Comparison of ENCODE assay signal across 21 cellular contexts in genomic region chrX:113059714-113060113, GRCh38.
DNase-seq lines count a peak whose midpoint lies in the region; ATAC-seq and TF ChIP-seq lines count a peak whose summit lies in the region.
"Had no signal": no experiment of that assay in that cellular context is flagged by ENCODE, and none has a peak within 500 bp of the region (broad histone marks: within the 10 kb centered on the region; RNA-seq: fewer than 3 reads in every experiment).

No MANE protein-coding gene starts in this region.

- H3K4me1 ChIP-seq in IMR-90 (ENCODE audit: control insufficient read depth, insufficient read depth, low read length) (no peaks in the 10 kb centered on the region), hepatocyte (ENCODE audit: insufficient read depth) (no peaks in the 10 kb centered on the region)
- H3K4me1 ChIP-seq: heart right ventricle, spleen had no signal

- TF ChIP-seq CTCF in IMR-90 (conservative IDR thresholded peaks at IDR 0.05; ENCODE audit: low read depth, low read length) (no peak), astrocyte of the cerebellum (IDR thresholded peaks at IDR 0.05; ENCODE audit: low read depth, low read length, missing control alignments) (no peak), hepatocyte (IDR thresholded peaks at IDR 0.05; ENCODE audit: poor library complexity) (no peak)

- no peak overlapping the region for H2AFZ ChIP-seq in IMR-90 (replicated peaks; ENCODE audit: low read length, poor library complexity)
- no peak overlapping the region for H2AFZ ChIP-seq in hepatocyte

- no peaks in the 10 kb centered on the region for H3K9me2 ChIP-seq in hepatocyte (replicated peaks; ENCODE audit: insufficient read depth)

- no peak overlapping the region for H3K56ac ChIP-seq in IMR-90 (ENCODE audit: extremely low read depth, insufficient read depth, low read length)

- CTCF ChIA-PET in IMR-90 (lab: Yijun Ruan, JAX): interaction anchor here (0.6 kb wide), 1 partner anchor 320 kb away, joined by 3 read pairs; no protein-coding TSS in a partner anchor

- no peak overlapping the region for H3K23ac ChIP-seq in IMR-90 (ENCODE audit: low read depth, low read length)

- TF ChIP-seq RAD21 in IMR-90 (IDR thresholded peaks at IDR 0.05; ENCODE audit: low read length): no peak

- no peak overlapping the region for H2BK120ac ChIP-seq in IMR-90 (ENCODE audit: low read depth, low read length)

- no peak overlapping the region for H3K18ac ChIP-seq in IMR-90 (ENCODE audit: low read depth, low read length)

- peak; percentile 0 for DNase-seq in NCI-H82 (lab: John Stamatoyannopoulos, UW)
- DNase-seq in NCI-H82 treated with DMSO at 0.1 percent for 48 hours (lab: John Stamatoyannopoulos, UW; ENCODE audit: unreplicated experiment): no peak
- DNase-seq in IMR-90: no peak
- peak; percentile 12 for DNase-seq in astrocyte of the cerebellum (ENCODE audit: low read depth)
- DNase-seq in hepatocyte (ENCODE audit: low spot score): peak; percentile 6
- DNase-seq in activated CD8-positive, alpha-beta memory T cell treated with anti-CD3 and anti-CD28 coated beads, Interleukin-2, amount 50 U/mL, for 4 hours: no peak
- DNase-seq: activated CD8-positive, alpha-beta memory T cell treated with anti-CD3 and anti-CD28 coated beads, Interleukin-2, amount 50 U/mL, for 48 hours; activated effector memory CD4-positive, alpha-beta T cell treated with anti-CD3 and anti-CD28 coated beads, Interleukin-2, amount 50 U/mL, for 16 hours; activated naive CD8-positive, alpha-beta T cell treated with anti-CD3 and anti-CD28 coated beads, Interleukin-2, amount 50 U/mL, for 24 hours; KG1; naive thymus-derived CD8-positive, alpha-beta T cell; NCI-H187 treated with DMSO at 0.1 percent for 48 hours; spleen; stimulated activated CD4-positive, alpha-beta T cell treated with anti-CD3 and anti-CD28 coated beads, Interleukin-4, amount 100 ng/mL, for 1 hour; stimulated activated naive CD4-positive, alpha-beta T cell; WERI-Rb-1 had no signal

- intact Hi-C loops in IMR-90 (cut with micrococcal nuclease): no loop called here

- dilution Hi-C loops in IMR-90 (cut with HindIII; ENCODE audit: low sequenced_read_pairs, unreplicated experiment): no loop called here

- no peaks in the 10 kb centered on the region for H3K9me1 ChIP-seq in IMR-90 (ENCODE audit: insufficient read depth, low read length)

- H2AK5ac ChIP-seq in IMR-90 (ENCODE audit: low read depth, low read length): no peak overlapping the region

- no CpG with 5 or more reads among the region's 1 CpG for WGBS in IMR-90 (ENCODE audit: extremely low coverage in 2 of 2, insufficient read length in 1 of 2), 2 experiments
- WGBS in hepatocyte (ENCODE audit: low lambda C conversion rate, missing lambda C conversion rate): 76% methylated on average over 1 of the region's 1 CpG

- H2BK20ac ChIP-seq in IMR-90 (ENCODE audit: low read depth, low read length): no peak overlapping the region

- H3K14ac ChIP-seq in IMR-90 (replicated peaks; ENCODE audit: low read depth, low read length): no peak overlapping the region

- no peak overlapping the region for H4K5ac ChIP-seq in IMR-90 (ENCODE audit: low read depth, low read length)

- H2BK5ac ChIP-seq in IMR-90 (ENCODE audit: low read depth, low read length, poor library complexity, severe bottlenecking): no peak overlapping the region

- no peaks in the 10 kb centered on the region for H3K27me3 ChIP-seq in IMR-90 (ENCODE audit: control insufficient read depth, insufficient read depth, low read length)
- H3K27me3 ChIP-seq in hepatocyte: no peaks in the 10 kb centered on the region
- H3K27me3 ChIP-seq: spleen had no signal

- no peak overlapping the region for H3K4me3 ChIP-seq in IMR-90 (ENCODE audit: insufficient read depth, low read depth, low read length)
- H3K4me3 ChIP-seq in astrocyte of the cerebellum (ENCODE audit: low read depth, low read length): no peak overlapping the region
- no peak overlapping the region for H3K4me3 ChIP-seq in hepatocyte
- H3K4me3 ChIP-seq: heart right ventricle, spleen, thoracic aorta had no signal

- H3K79me1 ChIP-seq in IMR-90 (ENCODE audit: low read depth in 1 of 2, low read length in 2 of 2): no peaks in the 10 kb centered on the region

- in situ Hi-C loops in IMR-90 (cut with MboI; ENCODE audit: low sequenced_read_pairs): no loop called here
- in situ Hi-C loops in astrocyte of the cerebellum (cut with HindIII; ENCODE audit: low sequenced_read_pairs): no loop called here

- POLR2A ChIA-PET in IMR-90 (lab: Charles Lee; ENCODE audit: unreplicated experiment): no interaction called here

- no peak overlapping the region for H4K8ac ChIP-seq in IMR-90 (ENCODE audit: low read depth in 2 of 2, low read length in 2 of 2)

- H4K91ac ChIP-seq in IMR-90 (ENCODE audit: insufficient read depth, low read depth, low read length): no peak overlapping the region

- no peak overlapping the region for H2AK9ac ChIP-seq in IMR-90 (replicated peaks; ENCODE audit: low read depth, low read length, poor library complexity)

- H3K27ac ChIP-seq in IMR-90 (ENCODE audit: insufficient read depth, low read length): no peak overlapping the region
- no peak overlapping the region for H3K27ac ChIP-seq in hepatocyte
- H3K27ac ChIP-seq: heart right ventricle, spleen, thoracic aorta, WERI-Rb-1 had no signal

- H3K9me3 ChIP-seq in IMR-90 (ENCODE audit: control insufficient read depth, insufficient read depth, low read length): no peaks in the 10 kb centered on the region
- H3K9me3 ChIP-seq in hepatocyte (ENCODE audit: low read depth): peaks cover 3% of the 10 kb centered on the region
- H3K9me3 ChIP-seq: thoracic aorta had no signal

- H3K4ac ChIP-seq in IMR-90 (ENCODE audit: low read depth, low read length): no peak overlapping the region

- H4K20me1 ChIP-seq in IMR-90 (ENCODE audit: insufficient read depth, low read length) (no peaks in the 10 kb centered on the region), hepatocyte (ENCODE audit: insufficient read depth, poor library complexity, severe bottlenecking) (no peaks in the 10 kb centered on the region)

- TF ChIP-seq POLR2A in IMR-90 (IDR thresholded peaks at IDR 0.05; ENCODE audit: low read depth, low read length): no peak

- H2BK15ac ChIP-seq in IMR-90 (ENCODE audit: low read depth, low read length): no peak overlapping the region

- ATAC-seq in IMR-90 (ENCODE audit: low read depth): no peak
- ATAC-seq in GM19455 (IDR thresholded peaks at IDR 0.05; ENCODE audit: unreplicated experiment): no peak
- ATAC-seq in GM18520 (IDR thresholded peaks at IDR 0.05; ENCODE audit: unreplicated experiment): no peak
- ATAC-seq: activated naive CD8-positive, alpha-beta T cell treated with anti-CD3 and anti-CD28 coated beads, Interleukin-2, amount 50 U/mL, for 24 hours; heart right ventricle; naive thymus-derived CD8-positive, alpha-beta T cell; SK-N-SH treated with all-trans-retinoic acid at 6 μM for 48 hours had no signal

- no peaks in the 10 kb centered on the region for H3K79me2 ChIP-seq in hepatocyte

- H3K36me3 ChIP-seq in IMR-90 (ENCODE audit: control insufficient read depth, insufficient read depth, low read length): no peaks in the 10 kb centered on the region
- H3K36me3 ChIP-seq in hepatocyte (replicated peaks; ENCODE audit: insufficient read depth, low read depth): no peaks in the 10 kb centered on the region
- H3K36me3 ChIP-seq: heart right ventricle, spleen, thoracic aorta, WERI-Rb-1 had no signal

- no TSS peak for BruUV-seq in IMR-90 (replicated peaks; lab: Mats Ljungman, UMichigan)

- no peak overlapping the region for H3K9ac ChIP-seq in IMR-90 (ENCODE audit: low read depth, low read length)

- H3K4me2 ChIP-seq in IMR-90 (ENCODE audit: low read depth, low read length) (no peak overlapping the region), hepatocyte (no peak overlapping the region)

TF ChIP-seq in IMR-90, 13 proteins besides CTCF, POLR2A, EP300 and RAD21:
- TF ChIP-seq SMC3 (IDR thresholded peaks at IDR 0.05; ENCODE audit: low read depth, low read length) (no peak), MAFK (IDR thresholded peaks at IDR 0.05; ENCODE audit: low read depth, low read length) (peak; percentile 58)

Comparison
In these comparisons a context has a peak if more than half of its experiments do, and no peak if none do; other contexts are left out.
1. DNase-seq: peak in NCI-H82 (single experiment), astrocyte of the cerebellum (single experiment) and hepatocyte (single experiment); none in NCI-H82 treated with DMSO at 0.1 percent for 48 hours (single experiment), IMR-90 (single experiment) and activated CD8-positive, alpha-beta memory T cell treated with anti-CD3 and anti-CD28 coated beads, Interleukin-2, amount 50 U/mL, for 4 hours (single experiment).